8 cellular contexts compared by ENCODE assay signal in the genomic region with DNA sequence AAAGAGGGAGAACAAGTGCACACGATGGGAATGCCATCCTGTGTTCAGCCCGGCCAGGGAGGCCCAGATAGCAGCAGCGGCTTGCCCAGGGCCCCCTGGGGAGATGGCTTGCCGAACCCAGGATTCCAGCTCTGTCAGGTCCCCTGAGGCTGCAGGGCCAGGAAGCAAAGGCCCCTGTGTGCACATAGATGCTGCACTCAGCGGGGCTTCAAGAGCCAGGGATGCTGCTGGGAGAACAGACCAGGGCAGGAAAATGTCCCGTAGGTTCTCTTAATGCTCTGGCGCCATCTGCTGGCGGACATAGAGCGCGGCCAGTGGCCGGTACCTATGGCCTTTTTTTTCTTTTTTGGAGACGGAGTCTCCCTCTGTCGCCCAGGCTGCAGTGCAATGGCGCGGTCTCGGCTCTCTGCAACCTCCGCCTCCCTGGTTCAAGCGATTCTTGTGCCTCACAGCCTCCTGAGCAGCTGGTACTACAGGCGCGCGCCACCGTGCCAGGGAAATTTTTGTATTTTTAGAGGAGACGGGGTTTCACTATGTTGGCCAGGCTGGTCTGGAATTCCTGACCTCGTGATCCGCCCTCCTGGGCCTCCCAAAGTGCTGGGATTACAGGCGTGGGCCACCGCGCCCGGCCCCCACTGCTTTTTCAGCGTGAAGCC.
DNase-seq lines count a peak whose midpoint lies in the region; ATAC-seq and TF ChIP-seq lines count a peak whose summit lies in the region.

No MANE protein-coding gene starts in this region.

- no peak overlapping the region for H3K4me3 ChIP-seq in WI38 (ENCODE audit: low read depth, low read length)

- peak; percentile 94 for ATAC-seq in HG02870 (IDR thresholded peaks at IDR 0.05; ENCODE audit: unreplicated experiment)

- peak; percentile 84 for TF ChIP-seq CTCF in WI38 (IDR thresholded peaks at IDR 0.05; ENCODE audit: low read depth, low read length)

- DNase-seq in NOMO-1 (lab: John Stamatoyannopoulos, UW; ENCODE audit: unreplicated experiment in 2 of 2) (peak; percentile 27 to 59), NOMO-1 treated with dmso at 0.1 percent for 144 hours (lab: John Stamatoyannopoulos, UW; ENCODE audit: unreplicated experiment) (no peak), NCI-H1930 (lab: John Stamatoyannopoulos, UW) (peak; percentile 44 to 57), T47D (ENCODE audit: low read depth in 1 of 2, low spot score in 1 of 2) (peak; percentile 58 to 79), iris pigment epithelial cell (ENCODE audit: low read depth) (peak; percentile 67)
- peak; percentile 33 to 61 for DNase-seq in stimulated activated CD4-positive, alpha-beta T cell treated with anti-CD3 and anti-CD28 coated beads, Interleukin-15, amount 100 ng/mL, for 48 hours (ENCODE audit: low read depth in 2 of 2)

- in situ Hi-C loops in T47D (cut with HindIII; ENCODE audit: low pct_unique_long_range_greater_than_20kb, low sequenced_read_pairs): no loop called here
